In the genomic region with DNA sequence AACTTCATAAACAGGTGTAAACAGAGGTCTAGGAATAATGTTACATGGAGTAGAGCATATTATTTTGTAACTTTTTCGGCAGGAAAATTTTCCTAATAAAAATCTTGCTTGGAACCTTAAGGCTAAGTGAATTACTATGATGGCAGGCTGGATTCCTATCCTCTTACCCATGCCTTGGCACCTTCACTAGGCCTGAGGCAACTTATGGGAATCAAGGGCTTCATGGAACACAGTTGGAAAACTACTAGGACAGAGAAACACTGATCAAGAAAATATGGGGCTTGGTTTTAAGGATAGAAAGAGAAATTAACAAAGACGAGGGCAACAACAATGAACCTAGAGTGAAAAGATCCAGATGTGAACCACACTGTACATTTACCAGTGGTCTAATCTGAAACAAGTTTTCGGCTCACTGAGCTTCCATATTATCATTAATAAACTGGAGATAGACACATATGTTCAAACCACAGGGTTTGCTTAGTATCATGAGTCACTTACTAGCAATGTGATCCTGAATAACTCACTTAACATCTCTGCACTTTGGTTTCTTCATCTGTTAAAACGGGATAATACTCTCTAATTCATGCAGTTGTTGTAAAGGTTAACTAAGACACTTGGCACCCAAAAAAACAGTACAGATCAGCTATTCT, we compare ENCODE assay signal across 13 cellular contexts.
DNase-seq lines count a peak whose midpoint lies in the region; ATAC-seq, FAIRE-seq and TF ChIP-seq lines count a peak whose summit lies in the region.
"Had no signal": no experiment of that assay in that cellular context is flagged by ENCODE, and none has a peak within 500 bp of the region (broad histone marks: within the 10 kb centered on the region; RNA-seq: fewer than 3 reads in every experiment).

No MANE protein-coding gene starts in this region.

- H3K36me3 ChIP-seq in breast epithelium, result no peaks in the 10 kb centered on the region
- H3K36me3 ChIP-seq: tibial artery had no signal

- TF ChIP-seq CTCF in MCF 10A (IDR thresholded peaks at IDR 0.05; ENCODE audit: unreplicated experiment) (no peak), breast epithelium (IDR thresholded peaks at IDR 0.05) (no peak), fibroblast of the aortic adventitia (IDR thresholded peaks at IDR 0.05; ENCODE audit: insufficient read depth, low read length) (no peak)

- intact Hi-C loops in MCF 10A (cut with micrococcal nuclease) (loop anchor here (5.0 to 10.0 kb wide), 2 partner anchors 70 to 808 kb away; partner anchors contain the start of genes GPATCH2 and SPATA17), breast epithelium (cut with DNase I; ENCODE audit: low total_unique reads) (no loop called here)

- no peaks in the 10 kb centered on the region for H3K4me1 ChIP-seq in breast epithelium
- H3K4me1 ChIP-seq: tibial artery had no signal

- peak; percentile 97 for ATAC-seq in SK-N-SH treated with all-trans-retinoic acid at 6 μM for 48 hours
- ATAC-seq: activated naive CD4-positive, alpha-beta T cell treated with anti-CD3 and anti-CD28 coated beads, Interleukin-2, amount 50 U/mL, for 72 hours had no signal

- no peaks in the 10 kb centered on the region for H3K27me3 Mint-ChIP-seq in MCF 10A (ENCODE audit: insufficient read depth, unreplicated experiment)

- H3K4me1 Mint-ChIP-seq in MCF 10A (ENCODE audit: insufficient read depth, unreplicated experiment), result peaks cover 23% of the 10 kb centered on the region

- peak overlapping the region; percentile 60 for H3K4me3 Mint-ChIP-seq in MCF 10A (ENCODE audit: unreplicated experiment)

- no TSS peak for BruUV-seq in MCF 10A (replicated peaks; lab: Mats Ljungman, UMichigan)

- peaks cover 16% of the 10 kb centered on the region for H3K9me3 Mint-ChIP-seq in MCF 10A (ENCODE audit: unreplicated experiment)

- no peak for TF ChIP-seq POLR2A in breast epithelium (IDR thresholded peaks at IDR 0.05)

- DNase-seq in MCF 10A (ENCODE audit: unreplicated experiment) (peak; percentile 91), breast epithelium (ENCODE audit: low spot score in 2 of 2) (no peak), fibroblast of the aortic adventitia (ENCODE audit: low read depth) (peak; percentile 88), urothelium cell line (ENCODE audit: low spot score) (peak; percentile 45), NOMO-1 treated with DMSO at 0.1 percent for 48 hours (lab: John Stamatoyannopoulos, UW; ENCODE audit: unreplicated experiment) (no peak), G401 (ENCODE audit: low spot score) (no peak), NCI-H69 (lab: John Stamatoyannopoulos, UW) (no peak)
- DNase-seq: NCI-H1930, OCI-M1, tibial artery had no signal

- peaks cover 6% of the 10 kb centered on the region for H3K36me3 Mint-ChIP-seq in MCF 10A (ENCODE audit: insufficient read depth, unreplicated experiment)

- no peak for FAIRE-seq in urothelium cell line (lab: Jason Lieb, UNC)
- FAIRE-seq: A204.1 had no signal

- H3K27ac ChIP-seq in breast epithelium, result no peak overlapping the region
- H3K27ac ChIP-seq: tibial artery had no signal

- CTCF ChIA-PET in MCF 10A (lab: Yijun Ruan, JAX), result interaction anchor here (1.0 to 1.3 kb wide), 4 partner anchors 10 to 68 kb away, joined by 3 read pairs; partner anchors contain the start of genes GPATCH2 and SPATA17

- H3K4me3 ChIP-seq in breast epithelium, result no peak overlapping the region
- no peak overlapping the region for H3K4me3 ChIP-seq in fibroblast of the aortic adventitia (ENCODE audit: low read depth, low read length)
- H3K4me3 ChIP-seq: tibial artery had no signal

- no peaks in the 10 kb centered on the region for H3K9me3 ChIP-seq in breast epithelium
- H3K9me3 ChIP-seq: tibial artery had no signal

- in situ Hi-C loops in G401 (cut with HindIII; ENCODE audit: low sequenced_read_pairs), result no loop called here

- no peaks in the 10 kb centered on the region for H3K27me3 ChIP-seq in breast epithelium
- H3K27me3 ChIP-seq: tibial artery had no signal

- H3K27ac Mint-ChIP-seq in MCF 10A (ENCODE audit: low read depth, unreplicated experiment), result peak overlapping the region; percentile 91
- H3K27ac Mint-ChIP-seq: activated naive CD4-positive, alpha-beta T cell treated with anti-CD3 and anti-CD28 coated beads, Interleukin-2, amount 50 U/mL, for 72 hours had no signal

- POLR2A ChIA-PET in MCF 10A (lab: Yijun Ruan, JAX), result interaction anchor here (0.6 to 1.8 kb wide), 11 partner anchors 10 to 172 kb away, joined by 3 to 9 read pairs (median 3); partner anchors contain the start of genes GPATCH2 and SPATA17

TF ChIP-seq in SK-N-SH treated with all-trans-retinoic acid at 6 μM for 48 hours, 23 proteins besides CTCF, POLR2A, EP300 and RAD21 (continues in another document):
- TF ChIP-seq ZFP3 (CRISPR knock-in tag; IDR thresholded peaks at IDR 0.05) (no peak), CREB5 (CRISPR knock-in tag; IDR thresholded peaks at IDR 0.05; ENCODE audit: low read depth) (no peak), CSRNP3 (CRISPR knock-in tag; IDR thresholded peaks at IDR 0.05) (no peak), CSDC2 (CRISPR knock-in tag; IDR thresholded peaks at IDR 0.05) (no peak), ARNTL (CRISPR knock-in tag; IDR thresholded peaks at IDR 0.05; ENCODE audit: borderline replicate concordance, low read depth) (no peak), TOX (CRISPR knock-in tag; IDR thresholded peaks at IDR 0.05; ENCODE audit: borderline replicate concordance) (peak; percentile 45), ZNF8 (CRISPR knock-in tag; IDR thresholded peaks at IDR 0.05) (no peak), GLIS3 (CRISPR knock-in tag; IDR thresholded peaks at IDR 0.05) (no peak), TCF4 (CRISPR knock-in tag; IDR thresholded peaks at IDR 0.05; ENCODE audit: borderline replicate concordance) (no peak), BACH2 (CRISPR knock-in tag; IDR thresholded peaks at IDR 0.05; ENCODE audit: borderline replicate concordance) (no peak), ZC3H10 (CRISPR knock-in tag; IDR thresholded peaks at IDR 0.05) (peak; percentile 59; the same call in 1 of the 2 replicates), ESRRG (CRISPR knock-in tag; IDR thresholded peaks at IDR 0.05) (no peak), ZNF70 (CRISPR knock-in tag; IDR thresholded peaks at IDR 0.05) (no peak), PPARA (CRISPR knock-in tag; IDR thresholded peaks at IDR 0.05; ENCODE audit: borderline replicate concordance) (no peak)
- TF ChIP-seq, protein P1, sequence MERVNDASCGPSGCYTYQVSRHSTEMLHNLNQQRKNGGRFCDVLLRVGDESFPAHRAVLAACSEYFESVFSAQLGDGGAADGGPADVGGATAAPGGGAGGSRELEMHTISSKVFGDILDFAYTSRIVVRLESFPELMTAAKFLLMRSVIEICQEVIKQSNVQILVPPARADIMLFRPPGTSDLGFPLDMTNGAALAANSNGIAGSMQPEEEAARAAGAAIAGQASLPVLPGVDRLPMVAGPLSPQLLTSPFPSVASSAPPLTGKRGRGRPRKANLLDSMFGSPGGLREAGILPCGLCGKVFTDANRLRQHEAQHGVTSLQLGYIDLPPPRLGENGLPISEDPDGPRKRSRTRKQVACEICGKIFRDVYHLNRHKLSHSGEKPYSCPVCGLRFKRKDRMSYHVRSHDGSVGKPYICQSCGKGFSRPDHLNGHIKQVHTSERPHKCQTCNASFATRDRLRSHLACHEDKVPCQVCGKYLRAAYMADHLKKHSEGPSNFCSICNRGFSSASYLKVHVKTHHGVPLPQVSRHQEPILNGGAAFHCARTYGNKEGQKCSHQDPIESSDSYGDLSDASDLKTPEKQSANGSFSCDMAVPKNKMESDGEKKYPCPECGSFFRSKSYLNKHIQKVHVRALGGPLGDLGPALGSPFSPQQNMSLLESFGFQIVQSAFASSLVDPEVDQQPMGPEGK (CRISPR knock-in tag; IDR thresholded peaks at IDR 0.05; ENCODE audit: borderline replicate concordance), result 0 out of 2 replicates have a peak, but pooled peaks have one; percentile 49

Comparison
In these comparisons a context has a peak if more than half of its experiments do, and no peak if none do; other contexts are left out.
1. DNase-seq: peak in MCF 10A (single experiment), fibroblast of the aortic adventitia (single experiment) and urothelium cell line (single experiment); none in breast epithelium (0 of 2), NOMO-1 treated with DMSO at 0.1 percent for 48 hours (single experiment), G401 (single experiment) and NCI-H69 (single experiment).